In genomic region chr3:184771158-184771730, GRCh38 we compare ENCODE assay signal across 27 cellular contexts. TPM values are rescaled to one million over a fixed set of nuclear protein-coding genes. Genes with fewer than 3 reads are reported as not detected.
DNase-seq lines count a peak whose midpoint lies in the region; ATAC-seq and TF ChIP-seq lines count a peak whose summit lies in the region.
"Had no signal": no experiment of that assay in that cellular context is flagged by ENCODE, and none has a peak within 500 bp of the region (broad histone marks: within the 10 kb centered on the region; RNA-seq: fewer than 3 reads in every experiment).

No MANE protein-coding gene starts in this region.

- no peak overlapping the region for H3K23ac ChIP-seq in mesendoderm (ENCODE audit: low read length)

- peak overlapping the region; percentile 69 for H3K56ac ChIP-seq in mesendoderm (ENCODE audit: low read length)

- peak overlapping the region; percentile 6 for H3K27ac ChIP-seq in endodermal cell (ENCODE audit: low read depth, low read length)
- H3K27ac ChIP-seq in mesendoderm (ENCODE audit: low read depth, low read length), result no peak overlapping the region
- H3K27ac ChIP-seq: ascending aorta had no signal

- no peak overlapping the region for H3K4me3 Mint-ChIP-seq in endodermal cell
- H3K4me3 Mint-ChIP-seq: activated CD4-positive, alpha-beta T cell treated with anti-CD3 and anti-CD28 coated beads for 36 hours; activated naive CD8-positive, alpha-beta T cell; T-helper 1 cell treated with Interleukin-12 subunit alpha and Interleukin-12 subunit beta and Interleukin-4 antibody, amounts not matched to agents 30 μg/mL and 1 μg/mL, for 36 hours had no signal

- TF ChIP-seq CTCF in endodermal cell (conservative IDR thresholded peaks at IDR 0.05), result no peak

- H3K27me3 ChIP-seq in endodermal cell (ENCODE audit: control insufficient read depth, insufficient read depth, low read length, poor library complexity, severe bottlenecking) (no peaks in the 10 kb centered on the region), mesendoderm (ENCODE audit: insufficient read depth, low read length, poor library complexity) (no peaks in the 10 kb centered on the region)
- H3K27me3 ChIP-seq: ascending aorta had no signal

- H3K18ac ChIP-seq in mesendoderm (ENCODE audit: low read length), result no peak overlapping the region

- intact Hi-C loops in posterior vena cava (cut with DNase I), result loop anchor here in 1 of 2 donors (10.0 kb wide), 1 partner anchor 56 kb away; the partner anchor contains the start of gene MAGEF1

- H2BK5ac ChIP-seq in mesendoderm (ENCODE audit: low read length), result no peak overlapping the region

- H3K4me1 ChIP-seq in endodermal cell (ENCODE audit: control insufficient read depth, insufficient read depth, low read length) (peaks cover 15% of the 10 kb centered on the region), mesendoderm (ENCODE audit: control insufficient read depth, low read depth, low read length) (peaks cover 4% of the 10 kb centered on the region)
- H3K4me1 ChIP-seq: ascending aorta had no signal

- no peak overlapping the region for H2BK15ac ChIP-seq in mesendoderm (replicated peaks; ENCODE audit: low read depth)

- H4K5ac ChIP-seq in mesendoderm (ENCODE audit: low read length), result no peak overlapping the region

- no peak overlapping the region for H2BK120ac ChIP-seq in mesendoderm (ENCODE audit: low read depth, low read length)

- no peaks in the 10 kb centered on the region for H3K9me3 ChIP-seq in endodermal cell (ENCODE audit: control insufficient read depth, low read length)
- H3K9me3 ChIP-seq: ascending aorta, SK-N-SH had no signal

- ATAC-seq in HG03280 (IDR thresholded peaks at IDR 0.05; ENCODE audit: unreplicated experiment), result no peak
- no peak for ATAC-seq in HG03342 (IDR thresholded peaks at IDR 0.05; ENCODE audit: unreplicated experiment)
- ATAC-seq in GM21526 (IDR thresholded peaks at IDR 0.05; ENCODE audit: low FRiP score, unreplicated experiment), result no peak
- ATAC-seq: activated CD4-positive, alpha-beta T cell treated with anti-CD3 and anti-CD28 coated beads for 36 hours had no signal

- no peak overlapping the region for H3K4ac ChIP-seq in mesendoderm (ENCODE audit: low read depth, low read length)

- no peaks in the 10 kb centered on the region for H3K79me1 ChIP-seq in mesendoderm (ENCODE audit: low read length)

- peaks cover 33% of the 10 kb centered on the region for H3K4me1 Mint-ChIP-seq in endodermal cell
- H3K4me1 Mint-ChIP-seq: activated CD4-positive, alpha-beta T cell treated with anti-CD3 and anti-CD28 coated beads for 36 hours had no signal

- DNase-seq in NCI-H2227 (lab: John Stamatoyannopoulos, UW; ENCODE audit: unreplicated experiment) (peak; percentile 45), endodermal cell (no peak), mesendoderm (no peak), posterior vena cava (ENCODE audit: low spot score) (peak; percentile 74)
- DNase-seq in activated CD4-positive, CD25-positive, alpha-beta regulatory T cell (lab: John Stamatoyannopoulos, UW), result no peak
- DNase-seq: activated CD4-positive, alpha-beta T cell treated with anti-CD3 and anti-CD28 coated beads for 36 hours; activated T-cell treated with anti-CD3 and anti-CD28 coated beads for 4 hours; caudate nucleus; DMS53; GDM1; HCEC 1CT; KBM-7; NCI-H1417; NCI-H2081 treated with DMSO at 0.1 percent for 48 hours; NCI-H446; NCI-H774; occipital lobe; RPMI8226; stimulated activated CD4-positive, alpha-beta T cell treated with anti-CD3 and anti-CD28 coated beads, Interleukin-2, amount 100 ng/mL, for 48 hours had no signal

- H3K27ac Mint-ChIP-seq in endodermal cell, result no peak overlapping the region
- H3K27ac Mint-ChIP-seq: activated CD4-positive, alpha-beta T cell treated with anti-CD3 and anti-CD28 coated beads for 36 hours; activated naive CD8-positive, alpha-beta T cell; T-helper 1 cell treated with Interleukin-12 subunit alpha and Interleukin-12 subunit beta and Interleukin-4 antibody, amounts not matched to agents 30 μg/mL and 1 μg/mL, for 36 hours had no signal

- no peak overlapping the region for H3K4me3 ChIP-seq in endodermal cell (ENCODE audit: low read length)
- no peak overlapping the region for H3K4me3 ChIP-seq in mesendoderm (ENCODE audit: low read length)
- H3K4me3 ChIP-seq: ascending aorta, lung had no signal

- no peak overlapping the region for H3K4me2 ChIP-seq in mesendoderm (ENCODE audit: low read length)
- H3K4me2 ChIP-seq: SK-N-SH had no signal

- peaks cover 8% of the 10 kb centered on the region for H3K27me3 Mint-ChIP-seq in endodermal cell (ENCODE audit: insufficient read depth)

- H3K36me3 ChIP-seq in endodermal cell (ENCODE audit: control insufficient read depth, insufficient read depth, low read length), result no peaks in the 10 kb centered on the region
- no peaks in the 10 kb centered on the region for H3K36me3 ChIP-seq in mesendoderm (ENCODE audit: control insufficient read depth, insufficient read depth, low read length)
- H3K36me3 ChIP-seq: ascending aorta had no signal

- no peak overlapping the region for H4K8ac ChIP-seq in mesendoderm (ENCODE audit: low read depth, low read length)

- H3K9ac ChIP-seq in endodermal cell (ENCODE audit: extremely low read depth, low read length, poor library complexity, severe bottlenecking) (no peak overlapping the region), mesendoderm (ENCODE audit: low read length) (no peak overlapping the region)
- H3K9ac ChIP-seq: SK-N-SH had no signal

- H3K9me3 Mint-ChIP-seq in endodermal cell, result no peaks in the 10 kb centered on the region
- H3K9me3 Mint-ChIP-seq: T-helper 1 cell treated with Interleukin-12 subunit alpha and Interleukin-12 subunit beta and Interleukin-4 antibody, amounts not matched to agents 30 μg/mL and 1 μg/mL, for 36 hours had no signal

- no peaks in the 10 kb centered on the region for H3K79me2 ChIP-seq in mesendoderm (ENCODE audit: control insufficient read depth, insufficient read depth, low read length)

- no peak overlapping the region for H2AK5ac ChIP-seq in mesendoderm (ENCODE audit: low read length)

- 51 to 82% methylated on average over 3 to 15 of the region's 15 CpGs for WGBS in endodermal cell (ENCODE audit: insufficient coverage in 1 of 2, insufficient read length in 1 of 2), 2 experiments
- no CpG with 5 or more reads among the region's 15 CpGs for WGBS in mesendoderm (ENCODE audit: extremely low coverage, insufficient coverage, low lambda C conversion rate)

- no peaks in the 10 kb centered on the region for H3K36me3 Mint-ChIP-seq in endodermal cell (ENCODE audit: low read depth)
- H3K36me3 Mint-ChIP-seq: activated naive CD8-positive, alpha-beta T cell had no signal

RNA-seq across cellular contexts. Expression of gene VPS8, which starts 40.7 kb away (rescaled TPM):
- 10 to 100 TPM; 49.7 to 70.0 TPM for total RNA-seq in endodermal cell
- 29.2 TPM for polyA plus RNA-seq in endodermal cell (2013, experiment 1 of 2)
- polyA plus RNA-seq in endodermal cell (2013, experiment 2 of 2), result 33.5 TPM
- polyA plus RNA-seq in mesendoderm (2013, experiment 1 of 2), result 11.8 TPM
- polyA plus RNA-seq in mesendoderm (2013, experiment 2 of 2), result 10.6 TPM
- 10 to 100 TPM; 58.8 to 66.8 TPM for total RNA-seq in posterior vena cava

RNA-seq across cellular contexts. Expression of gene MAGEF1, which starts 59.4 kb away (rescaled TPM):
- total RNA-seq in endodermal cell (10 to 100 TPM; 61.3 to 86.5 TPM), posterior vena cava (10 to 100 TPM; 29.6 to 31.3 TPM)
- 76.3 TPM for polyA plus RNA-seq in endodermal cell (2013, experiment 1 of 2)
- 65.0 TPM for polyA plus RNA-seq in endodermal cell (2013, experiment 2 of 2)
- polyA plus RNA-seq in mesendoderm (2013, experiment 1 of 2), result 39.9 TPM
- 40.8 TPM for polyA plus RNA-seq in mesendoderm (2013, experiment 2 of 2)

Comparison
In these comparisons a context has a peak if more than half of its experiments do, and no peak if none do; other contexts are left out.
1. DNase-seq: peak in NCI-H2227 (single experiment) and posterior vena cava (single experiment); none in endodermal cell (single experiment), mesendoderm (single experiment) and activated CD4-positive, CD25-positive, alpha-beta regulatory T cell (0 of 4).